Comparison of ENCODE assay signal across 14 cellular contexts in the genomic region with DNA sequence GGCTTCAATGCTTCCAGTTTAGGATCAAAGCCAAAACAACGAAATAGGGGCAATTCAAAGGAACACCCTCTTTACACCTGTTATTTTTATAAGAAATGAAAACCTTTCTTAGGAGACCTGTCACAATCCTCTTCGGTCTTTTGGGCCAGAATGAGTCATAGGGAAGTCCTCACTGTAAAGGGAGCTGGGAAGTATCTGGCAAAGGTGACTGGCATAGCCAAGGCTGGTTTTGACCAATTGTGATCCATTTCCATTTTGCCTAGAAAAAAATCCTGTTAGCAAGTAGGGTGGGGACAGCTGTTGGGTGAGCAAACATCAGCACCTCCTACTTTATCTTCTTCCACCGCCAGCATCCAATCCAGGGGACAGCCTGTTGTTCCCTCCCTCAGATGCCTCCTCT.
DNase-seq lines count a peak whose midpoint lies in the region; ATAC-seq, FAIRE-seq and TF ChIP-seq lines count a peak whose summit lies in the region.
"Had no signal": no experiment of that assay in that cellular context is flagged by ENCODE, and none has a peak within 500 bp of the region (broad histone marks: within the 10 kb centered on the region; RNA-seq: fewer than 3 reads in every experiment).

No MANE protein-coding gene starts in this region.

- ATAC-seq in GM21515 (IDR thresholded peaks at IDR 0.05; ENCODE audit: unreplicated experiment) (no peak), lower lobe of right lung (no peak), HepG2 (no peak)

- no TSS peak for BruUV-seq in HepG2 (replicated peaks; lab: Mats Ljungman, UMichigan)

- H4K20me1 ChIP-seq in keratinocyte (ENCODE audit: control insufficient read depth, extremely low read depth, insufficient read depth, low read length) (no peaks in the 10 kb centered on the region), HepG2 (ENCODE audit: insufficient read depth, low read length) (no peaks in the 10 kb centered on the region)

- TF ChIP-seq EP300 in HepG2 (IDR thresholded peaks at IDR 0.05; ENCODE audit: low read depth in 2 of 2, low read length in 2 of 2) (no peak), HepG2 (CRISPR knock-in tag; IDR thresholded peaks at IDR 0.05; ENCODE audit: borderline replicate concordance) (no peak)

- H3K4me3 ChIP-seq in MG63 (no peak overlapping the region), bronchial epithelial cell (ENCODE audit: low read depth, low read length) (no peak overlapping the region), keratinocyte (ENCODE audit: control insufficient read depth in 2 of 3, extremely low read depth in 1 of 3, insufficient read depth in 2 of 3, low read depth in 1 of 3, low read length in 3 of 3) (peak overlapping the region in 2 of 3 experiments; percentile 24 to 50), lower lobe of right lung (no peak overlapping the region), HepG2 (replicated peaks in 1 of 3; ENCODE audit: insufficient read depth in 1 of 3, low read depth in 2 of 3, low read length in 3 of 3) (no peak overlapping the region), BE2C (ENCODE audit: low read depth, low read length) (no peak overlapping the region)
- H3K4me3 ChIP-seq: HAP-1, PC-9 had no signal

- whole genome bisulfite sequencing in HepG2 (ENCODE audit: low lambda C conversion rate): 42% methylated on average over 3 of the region's 3 CpGs

- H3K36me3 ChIP-seq in MG63: no peaks in the 10 kb centered on the region
- H3K36me3 ChIP-seq in bronchial epithelial cell (ENCODE audit: control insufficient read depth, insufficient read depth, low read length): no peaks in the 10 kb centered on the region
- no peaks in the 10 kb centered on the region for H3K36me3 ChIP-seq in keratinocyte (ENCODE audit: control insufficient read depth in 2 of 2, extremely low read depth in 1 of 2, insufficient read depth in 2 of 2, low read length in 2 of 2)
- H3K36me3 ChIP-seq in lower lobe of right lung: no peaks in the 10 kb centered on the region
- H3K36me3 ChIP-seq in HepG2 (replicated peaks in 1 of 2; ENCODE audit: control insufficient read depth in 1 of 2, insufficient read depth in 2 of 2, low read length in 2 of 2): no peaks in the 10 kb centered on the region
- no peaks in the 10 kb centered on the region for H3K36me3 ChIP-seq in BE2C
- H3K36me3 ChIP-seq: HAP-1 had no signal

- peaks cover 10% of the 10 kb centered on the region for H3K9me3 ChIP-seq in MG63
- no peaks in the 10 kb centered on the region for H3K9me3 ChIP-seq in keratinocyte (ENCODE audit: control insufficient read depth, low read depth, low read length)
- H3K9me3 ChIP-seq in lower lobe of right lung: no peaks in the 10 kb centered on the region
- peaks cover 8% of the 10 kb centered on the region; the same call in 1 of the 2 replicates for H3K9me3 ChIP-seq in HepG2 (ENCODE audit: low read length)
- H3K9me3 ChIP-seq in BE2C: no peaks in the 10 kb centered on the region
- H3K9me3 ChIP-seq: HAP-1 had no signal

- H3K9ac ChIP-seq in keratinocyte (ENCODE audit: control insufficient read depth, extremely low read depth, insufficient read depth, low read length): peak overlapping the region; percentile 9
- H3K9ac ChIP-seq in HepG2 (ENCODE audit: insufficient read depth, low read depth, low read length): no peak overlapping the region

- no peak overlapping the region for H2AFZ ChIP-seq in keratinocyte (ENCODE audit: control insufficient read depth, low read length)
- H2AFZ ChIP-seq in HepG2 (ENCODE audit: low read length): no peak overlapping the region
- H2AFZ ChIP-seq: PC-9 had no signal

- in situ Hi-C loops in HepG2 (cut with HindIII; ENCODE audit: extremely low pct_ligation_motif_present, low pct_unique_long_range_greater_than_20kb): no loop called here

- POLR2A ChIA-PET in HepG2 (lab: Yijun Ruan, JAX): no interaction called here

- no peak for TF ChIP-seq POLR2A in HepG2 (IDR thresholded peaks at IDR 0.05; ENCODE audit: insufficient read depth in 1 of 2, low read depth in 2 of 2, low read length in 2 of 2)

- H3K79me2 ChIP-seq in keratinocyte (ENCODE audit: control insufficient read depth, insufficient read depth, low read length) (no peaks in the 10 kb centered on the region), HepG2 (ENCODE audit: insufficient read depth, low read length) (no peaks in the 10 kb centered on the region)

- CTCF ChIA-PET in HepG2 (lab: Yijun Ruan, JAX; ENCODE audit: low intra/inter-chr PET ratio, low total read pairs): no interaction called here

- no peak for TF ChIP-seq RAD21 in HepG2 (CRISPR knock-in tag; IDR thresholded peaks at IDR 0.05)

- DNase-seq in A172 (ENCODE audit: low spot score) (peak; percentile 10), MG63 (peak; percentile 59), bronchial epithelial cell (ENCODE audit: low read depth) (peak; percentile 54), keratinocyte (ENCODE audit: low read depth, low spot score) (no peak), lower lobe of right lung (no peak), HepG2 (ENCODE audit: low spot score) (no peak), BE2C (no peak)
- DNase-seq: CD4-positive, alpha-beta memory T cell; NCI-H1048; NCI-H748 treated with DMSO at 0.1 percent for 48 hours; SHP77 had no signal

- peak overlapping the region; percentile 66 for H3K4me2 ChIP-seq in keratinocyte (ENCODE audit: control insufficient read depth, extremely low read depth, insufficient read depth, low read depth, low read length)
- H3K4me2 ChIP-seq in HepG2 (ENCODE audit: low read depth, low read length): no peak overlapping the region
- H3K4me2 ChIP-seq: PC-9 had no signal

- H3K9me1 ChIP-seq in keratinocyte (ENCODE audit: control insufficient read depth, extremely low read depth, insufficient read depth, low read length): no peaks in the 10 kb centered on the region

- H3K4me1 ChIP-seq in keratinocyte (ENCODE audit: control insufficient read depth, extremely low read depth, insufficient read depth, low read length): peaks cover 15% of the 10 kb centered on the region
- no peaks in the 10 kb centered on the region for H3K4me1 ChIP-seq in lower lobe of right lung
- H3K4me1 ChIP-seq in HepG2 (ENCODE audit: insufficient read depth, low read length): peaks cover 41% of the 10 kb centered on the region
- H3K4me1 ChIP-seq in BE2C: no peaks in the 10 kb centered on the region
- H3K4me1 ChIP-seq: HAP-1 had no signal

- dilution Hi-C loops in keratinocyte (cut with MboI; ENCODE audit: extremely low pct_ligation_motif_present, low sequenced_read_pairs): no loop called here

- no peak for TF ChIP-seq CTCF in bronchial epithelial cell (IDR thresholded peaks at IDR 0.05; ENCODE audit: insufficient read depth, low read length, severe bottlenecking)
- no peak for TF ChIP-seq CTCF in keratinocyte (optimal IDR thresholded peaks at IDR 0.05 in 1 of 3, IDR thresholded peaks at IDR 0.05 in 1 of 3, conservative IDR thresholded peaks at IDR 0.05 in 1 of 3; ENCODE audit: extremely low read depth in 1 of 3, insufficient read depth in 2 of 3, low read length in 3 of 3)
- no peak for TF ChIP-seq CTCF in lower lobe of right lung (IDR thresholded peaks at IDR 0.05)
- no peak for TF ChIP-seq CTCF in HepG2 (CRISPR knock-in tag; IDR thresholded peaks at IDR 0.05)
- no peak for TF ChIP-seq CTCF in BE2C (IDR thresholded peaks at IDR 0.05; ENCODE audit: low read depth, low read length)

- H3K27ac ChIP-seq in keratinocyte (ENCODE audit: control insufficient read depth, insufficient read depth, low read length): peak overlapping the region; percentile 42
- no peak overlapping the region for H3K27ac ChIP-seq in lower lobe of right lung
- H3K27ac ChIP-seq in HepG2 (ENCODE audit: extremely low read length, insufficient read depth, low read length): no peak overlapping the region
- H3K27ac ChIP-seq: PC-9 had no signal

- FAIRE-seq in bronchial epithelial cell (lab: Jason Lieb, UNC): no peak
- FAIRE-seq in keratinocyte (lab: Jason Lieb, UNC): no peak
- FAIRE-seq in HepG2 (lab: Jason Lieb, UNC): no peak

- intact Hi-C loops in lower lobe of right lung (cut with DNase I) (no loop called here), HepG2 (cut with micrococcal nuclease; ENCODE audit: unreplicated experiment) (no loop called here)

- H3K27me3 ChIP-seq in MG63 (no peaks in the 10 kb centered on the region; the same call in 1 of the 2 replicates), bronchial epithelial cell (ENCODE audit: control insufficient read depth, insufficient read depth, low read length) (no peaks in the 10 kb centered on the region), keratinocyte (ENCODE audit: control insufficient read depth, extremely low read depth, insufficient read depth, low read length) (no peaks in the 10 kb centered on the region), lower lobe of right lung (ENCODE audit: low read depth) (no peaks in the 10 kb centered on the region), HepG2 (ENCODE audit: control insufficient read depth in 1 of 2, insufficient read depth in 2 of 2, low read length in 2 of 2) (0 out of 5 replicates have a peak, but pooled peaks cover 0 to 8% of the 10 kb centered on the region in 2 experiments), BE2C (no peaks in the 10 kb centered on the region)

TF ChIP-seq in HepG2, 621 proteins besides CTCF, POLR2A, EP300 and RAD21:
- TF ChIP-seq HOXD1 (CRISPR knock-in tag; IDR thresholded peaks at IDR 0.05) (no peak), ZNF766 (CRISPR knock-in tag; IDR thresholded peaks at IDR 0.05; ENCODE audit: borderline replicate concordance) (no peak), ZBTB7A (CRISPR knock-in tag; IDR thresholded peaks at IDR 0.05) (no peak)

Comparison
In these comparisons a context has a peak if more than half of its experiments do, and no peak if none do; other contexts are left out.
1. DNase-seq: peak in A172 (single experiment), MG63 (single experiment) and bronchial epithelial cell (single experiment); none in keratinocyte (single experiment), lower lobe of right lung (single experiment), HepG2 (single experiment) and BE2C (single experiment).
2. H3K4me3 ChIP-seq: peak in keratinocyte (2 of 3); none in MG63 (single experiment), bronchial epithelial cell (single experiment), lower lobe of right lung (single experiment), HepG2 (0 of 3) and BE2C (single experiment).